9 cellular contexts compared by ENCODE assay signal in genomic region chr9:124852829-124853531, GRCh38. TPM values are rescaled to one million over a fixed set of nuclear protein-coding genes. Genes with fewer than 3 reads are reported as not detected.
DNase-seq lines count a peak whose midpoint lies in the region; ATAC-seq, FAIRE-seq and TF ChIP-seq lines count a peak whose summit lies in the region.
"Had no signal": no experiment of that assay in that cellular context is flagged by ENCODE, and none has a peak within 500 bp of the region (broad histone marks: within the 10 kb centered on the region; RNA-seq: fewer than 3 reads in every experiment).

TSS of gene WDR38 (plus strand) at chr9:124853460. CDS start at chr9:124853532, 72 bp downstream.

- no peak for FAIRE-seq in D721Med (lab: Jason Lieb, UNC)
- FAIRE-seq: islet of Langerhans had no signal

- peaks cover 16% of the 10 kb centered on the region for H3K4me1 Mint-ChIP-seq in activated naive CD8-positive, alpha-beta T cell treated with anti-CD3 and anti-CD28 coated beads for 36 hours

- TF ChIP-seq POLR2A in ovary (IDR thresholded peaks at IDR 0.05) (peak; percentile 25), transverse colon (IDR thresholded peaks at IDR 0.05) (no peak)

- intact Hi-C loops in Right ventricle myocardium superior (cut with DNase I) (loop anchor here (1.0 kb wide), 1 partner anchor 81 kb away; no protein-coding TSS in a partner anchor), ovary (cut with DNase I) (loop anchor here (1.0 to 10.0 kb wide), 6 partner anchors 77 to 238 kb away; no protein-coding TSS in a partner anchor), transverse colon (cut with DNase I; ENCODE audit: low total_unique reads) (loop anchor here (1.0 kb wide), 1 partner anchor 81 kb away; no protein-coding TSS in a partner anchor)

- DNase-seq in D721Med (ENCODE audit: insufficient read length, low spot score) (peak; percentile 88), LHCN-M2 (ENCODE audit: low read depth) (peak; percentile 75), SKM-1 treated with dmso at 0.1 percent for 144 hours (lab: John Stamatoyannopoulos, UW; ENCODE audit: unreplicated experiment) (peak; percentile 75), Right ventricle myocardium superior (peak; percentile 91), ovary (peak; percentile 60 to 85 (median 75)), transverse colon (peak; percentile 76)
- DNase-seq in activated naive CD8-positive, alpha-beta T cell treated with anti-CD3 and anti-CD28 coated beads for 36 hours, result peak; percentile 86

- no peaks in the 10 kb centered on the region for H3K9me3 ChIP-seq in ovary
- no peaks in the 10 kb centered on the region for H3K9me3 ChIP-seq in transverse colon

- H3K27me3 ChIP-seq in ovary (no peaks in the 10 kb centered on the region), transverse colon (no peaks in the 10 kb centered on the region)

- peak within 1 kb of the TSS; percentile 31 for H3K4me3 ChIP-seq in ovary
- peak within 1 kb of the TSS; percentile 9 to 56 (median 36) for H3K4me3 ChIP-seq in transverse colon

- peak; percentile 73 for ATAC-seq in GM21529 (IDR thresholded peaks at IDR 0.05; ENCODE audit: unreplicated experiment)
- peak; percentile 91 for ATAC-seq in Right ventricle myocardium superior (ENCODE audit: poor library complexity)

- no peaks in the 10 kb centered on the region for H3K9me3 Mint-ChIP-seq in activated naive CD8-positive, alpha-beta T cell treated with anti-CD3 and anti-CD28 coated beads for 36 hours

- H3K27ac ChIP-seq in ovary, result peak within 1 kb of the TSS; percentile 8 to 36
- peak within 1 kb of the TSS; percentile 11 to 63 (median 54) for H3K27ac ChIP-seq in transverse colon

- H3K4me3 Mint-ChIP-seq in activated naive CD8-positive, alpha-beta T cell treated with anti-CD3 and anti-CD28 coated beads for 36 hours, result peak within 1 kb of the TSS; percentile 71

- no peak within 1 kb of the TSS for H3K27ac Mint-ChIP-seq in activated naive CD8-positive, alpha-beta T cell treated with anti-CD3 and anti-CD28 coated beads for 36 hours

- H3K36me3 ChIP-seq in ovary, result no peaks in the 10 kb centered on the region
- H3K36me3 ChIP-seq in transverse colon, result peaks cover 0 to 7% (median 0%) of the 10 kb centered on the region in 4 donors

- H3K36me3 Mint-ChIP-seq in activated naive CD8-positive, alpha-beta T cell treated with anti-CD3 and anti-CD28 coated beads for 36 hours, result peaks cover 13% of the 10 kb centered on the region

- TF ChIP-seq EP300 in ovary (IDR thresholded peaks at IDR 0.05) (no peak), transverse colon (IDR thresholded peaks at IDR 0.05; ENCODE audit: low read depth) (no peak)

- peaks cover 16% of the 10 kb centered on the region for H3K27me3 Mint-ChIP-seq in activated naive CD8-positive, alpha-beta T cell treated with anti-CD3 and anti-CD28 coated beads for 36 hours

- H3K4me1 ChIP-seq in ovary (ENCODE audit: insufficient read depth) (peaks cover 4% of the 10 kb centered on the region), transverse colon (peaks cover 6 to 24% (median 13%) of the 10 kb centered on the region in 4 donors)

- TF ChIP-seq CTCF in D721Med (IDR thresholded peaks at IDR 0.05; ENCODE audit: insufficient read depth, missing control alignments) (peak; percentile 74), ovary (IDR thresholded peaks at IDR 0.05) (peak; percentile 99 to 100 (median 99)), transverse colon (IDR thresholded peaks at IDR 0.05) (peak; percentile 99 to 100 (median 99))

- WGBS in ovary, 3 donors, result 1 to 3% (median 1%) methylated on average over 51 of the region's 51 CpGs
- 3% methylated on average over 25 of the region's 51 CpGs; no CpG with 5 or more reads in 1 of the 2 donors for WGBS in transverse colon (ENCODE audit: low coverage in 1 of 2), 2 donors

- in situ Hi-C loops in transverse colon (cut with MboI; ENCODE audit: low pct_ligation_motif_present in 1 of 4, low pct_unique_long_range_greater_than_20kb in 1 of 4, low sequenced_read_pairs in 3 of 4), result loop anchor here in 2 of 4 donors (5.0 kb wide), 2 partner anchors 76 to 81 kb away; partner anchors contain the start of genes NR6A1 (in 1 of the 2) and OLFML2A (in 1 of the 2)

RNA-seq across cellular contexts. Expression of gene WDR38, which starts in this region (rescaled TPM):
- not detected in 2 replicates for total RNA-seq in LHCN-M2 (2014; rRNA removed)
- polyA plus RNA-seq in LHCN-M2 (2012), result not detected
- total RNA-seq in activated naive CD8-positive, alpha-beta T cell treated with anti-CD3 and anti-CD28 coated beads for 36 hours, result not detected
- total RNA-seq in Right ventricle myocardium superior, result not detected
- 10 to 100 TPM in 1 of 7 donors, 1 to 10 TPM in 2, under 1 TPM in 1, not detected in 3; 0.94 to 22.5 (median 1.4) TPM for total RNA-seq in ovary
- polyA plus RNA-seq in ovary, result not detected
- not detected for total RNA-seq in transverse colon

Comparison
In these comparisons a context has a peak if more than half of its experiments do, and no peak if none do; other contexts are left out.
1. Peak in every context shown above with its lines: DNase-seq, ATAC-seq, H3K4me3 ChIP-seq and H3K27ac ChIP-seq.
2. Peak in DNase-seq in LHCN-M2; RNA of the gene not detected or under 1 TPM.
3. Peak in DNase-seq in activated naive CD8-positive, alpha-beta T cell treated with anti-CD3 and anti-CD28 coated beads for 36 hours; RNA of the gene not detected or under 1 TPM.
4. Peak in DNase-seq and ATAC-seq in Right ventricle myocardium superior; RNA of the gene not detected or under 1 TPM.
5. Peak in DNase-seq, H3K4me3 ChIP-seq and H3K27ac ChIP-seq in transverse colon; RNA of the gene not detected or under 1 TPM.